In the genomic region with DNA sequence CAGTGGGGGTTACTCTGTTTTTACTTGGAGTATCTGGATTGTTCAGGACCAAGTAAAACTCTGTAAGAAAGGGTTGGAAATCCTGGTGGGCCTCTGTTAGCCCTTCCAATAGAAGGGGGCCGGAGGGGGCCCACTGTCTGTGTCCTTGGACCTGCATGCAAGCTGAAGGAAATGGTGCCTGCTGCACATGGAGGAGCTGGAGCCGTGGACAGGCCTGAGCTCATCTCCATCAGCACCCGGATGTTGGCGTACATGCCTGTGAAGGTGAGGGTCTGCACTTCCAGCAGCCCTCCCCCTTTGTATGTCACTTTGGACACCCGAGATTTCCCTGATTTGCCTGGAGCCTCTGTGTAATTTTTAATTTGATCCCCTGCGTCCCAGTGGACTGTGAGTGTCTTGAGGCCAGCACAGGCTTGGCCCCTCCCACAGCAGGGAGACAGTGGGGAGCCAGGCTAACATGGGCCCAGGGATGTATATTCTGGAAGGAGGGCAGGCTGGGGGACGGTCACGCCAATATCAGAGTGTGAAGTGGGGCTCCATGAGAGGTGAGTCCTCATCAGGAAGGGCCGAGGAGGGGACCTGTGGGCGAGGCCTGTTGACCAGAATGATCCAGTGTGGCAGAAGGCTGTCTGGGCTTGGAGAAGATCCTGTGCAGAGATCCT, we compare ENCODE assay signal across 9 cellular contexts. TPM values are rescaled to one million over a fixed set of nuclear protein-coding genes. Genes with fewer than 3 reads are reported as not detected.
DNase-seq lines count a peak whose midpoint lies in the region; ATAC-seq and TF ChIP-seq lines count a peak whose summit lies in the region.
"Had no signal": no experiment of that assay in that cellular context is flagged by ENCODE, and none has a peak within 500 bp of the region (broad histone marks: within the 10 kb centered on the region; RNA-seq: fewer than 3 reads in every experiment).

No MANE protein-coding gene starts in this region.

- CTCF ChIA-PET in CD4-positive, alpha-beta T cell (lab: Charles Lee): no interaction called here
- CTCF ChIA-PET in PC-3 (lab: Charles Lee) (interaction anchor here (1.0 to 1.6 kb wide), 2 partner anchors 14 to 21 kb away, joined by 3 to 8 read pairs; no protein-coding TSS in a partner anchor), mammary epithelial cell (lab: Charles Lee; ENCODE audit: low non-redundant PET) (interaction anchor here (0.6 kb wide), 2 partner anchors 94 to 233 kb away, joined by 4 to 8 read pairs; no protein-coding TSS in a partner anchor)

- H3K27ac ChIP-seq in CD4-positive, alpha-beta T cell (ENCODE audit: low read depth, low read length): no peak overlapping the region
- H3K27ac ChIP-seq in PC-3 (ENCODE audit: low read length): peak overlapping the region; percentile 83
- peak overlapping the region; percentile 96 for H3K27ac ChIP-seq in mammary epithelial cell (ENCODE audit: insufficient read depth, low read depth, low read length)
- peak overlapping the region; percentile 82 for H3K27ac ChIP-seq in trophoblast cell (ENCODE audit: low read depth, low read length)

- BruUV-seq in PC-3 (replicated peaks; lab: Mats Ljungman, UMichigan) (no TSS peak), mammary epithelial cell (replicated peaks; lab: Mats Ljungman, UMichigan) (no TSS peak)

- no peak overlapping the region for H3K23ac ChIP-seq in trophoblast cell (ENCODE audit: low read length)

- H3K79me2 ChIP-seq in PC-3 (ENCODE audit: low read length): peaks cover 95% of the 10 kb centered on the region
- H3K79me2 ChIP-seq in mammary epithelial cell (ENCODE audit: insufficient read depth, low read length): peaks cover 89% of the 10 kb centered on the region
- H3K79me2 ChIP-seq in trophoblast cell (ENCODE audit: control insufficient read depth, insufficient read depth, low read length, poor library complexity): peaks cover 12% of the 10 kb centered on the region

- peaks cover 30% of the 10 kb centered on the region for H3K36me3 ChIP-seq in PC-3 (ENCODE audit: low read depth, low read length)
- no peaks in the 10 kb centered on the region for H3K36me3 ChIP-seq in mammary epithelial cell (ENCODE audit: insufficient read depth, low read length)
- H3K36me3 ChIP-seq in trophoblast cell (ENCODE audit: control insufficient read depth in 1 of 2, insufficient read depth in 2 of 2, low read length in 2 of 2): peaks cover 4 to 8% of the 10 kb centered on the region in 2 experiments

- POLR2A ChIA-PET in CD4-positive, alpha-beta T cell (lab: Charles Lee): no interaction called here
- POLR2A ChIA-PET in PC-3 (lab: Charles Lee; ENCODE audit: unreplicated experiment): interaction anchor here (0.6 to 1.5 kb wide), 2 partner anchors 21 to 39 kb away, joined by 4 to 13 read pairs; no protein-coding TSS in a partner anchor

- H3K27me3 ChIP-seq in CD4-positive, alpha-beta T cell (ENCODE audit: control insufficient read depth, insufficient read depth, low read length): no peaks in the 10 kb centered on the region
- H3K27me3 ChIP-seq in PC-3 (ENCODE audit: low read length) (no peaks in the 10 kb centered on the region), mammary epithelial cell (ENCODE audit: insufficient read depth, low read length) (no peaks in the 10 kb centered on the region), trophoblast cell (ENCODE audit: insufficient read depth, low read length) (no peaks in the 10 kb centered on the region)

- H3K4me3 ChIP-seq in PC-3 (ENCODE audit: low read length) (peak overlapping the region; percentile 24; the same call in 1 of the 2 replicates), mammary epithelial cell (replicated peaks in 1 of 3; ENCODE audit: insufficient read depth in 1 of 3, low read depth in 2 of 3, low read length in 3 of 3) (peak overlapping the region in 1 of 3 experiments; percentile 28), trophoblast cell (ENCODE audit: low read depth, low read length) (no peak overlapping the region)

- H3K4ac ChIP-seq in trophoblast cell (ENCODE audit: low read depth, low read length): peak overlapping the region; percentile 76

- peaks cover 70% of the 10 kb centered on the region for H3K4me1 Mint-ChIP-seq in CD4-positive, alpha-beta T cell (ENCODE audit: low read depth)

- no peak overlapping the region for H3K4me3 Mint-ChIP-seq in CD4-positive, alpha-beta T cell

- peak overlapping the region; percentile 50 for H3K27ac Mint-ChIP-seq in CD4-positive, alpha-beta T cell

- H3K4me2 ChIP-seq in PC-3 (ENCODE audit: low read length) (peak overlapping the region; percentile 66), mammary epithelial cell (ENCODE audit: insufficient read depth, low read depth, low read length) (peak overlapping the region; percentile 78), trophoblast cell (ENCODE audit: low read length) (peak overlapping the region; percentile 29)

- no peaks in the 10 kb centered on the region for H3K9me2 ChIP-seq in PC-3 (replicated peaks; ENCODE audit: low read length)

- H3K9me3 ChIP-seq in CD4-positive, alpha-beta T cell (ENCODE audit: control insufficient read depth, low read length): no peaks in the 10 kb centered on the region
- H3K9me3 ChIP-seq in PC-3 (ENCODE audit: low read length) (no peaks in the 10 kb centered on the region), mammary epithelial cell (replicated peaks; ENCODE audit: insufficient read depth, low read length) (peaks cover 7% of the 10 kb centered on the region), trophoblast cell (ENCODE audit: insufficient read depth, low read depth, low read length) (peaks cover 5% of the 10 kb centered on the region)

- H3K9ac ChIP-seq in PC-3 (ENCODE audit: low read length) (peak overlapping the region; percentile 57), mammary epithelial cell (ENCODE audit: insufficient read depth, low read length) (peak overlapping the region; percentile 67), trophoblast cell (ENCODE audit: low read length) (no peak overlapping the region)

- no peak for ATAC-seq in CD4-positive, alpha-beta T cell (ENCODE audit: poor library complexity)
- ATAC-seq in PC-3 (peak; percentile 9; the same call in 1 of the 2 replicates), HG03571 (IDR thresholded peaks at IDR 0.05; ENCODE audit: unreplicated experiment) (no peak)

- peak overlapping the region; percentile 51 for H2BK12ac ChIP-seq in trophoblast cell (ENCODE audit: low read length)

- intact Hi-C loops in CD4-positive, alpha-beta T cell (cut with DNase I, micrococcal nuclease): no loop called here
- intact Hi-C loops in PC-3 (cut with micrococcal nuclease): loop anchor here (1.0 to 2.0 kb wide), 3 partner anchors 11 to 21 kb away; no protein-coding TSS in a partner anchor
- intact Hi-C loops in mammary epithelial cell (cut with micrococcal nuclease): loop anchor here (1.0 to 5.0 kb wide), 3 partner anchors 17 to 197 kb away; partner anchors contain the start of gene GALNT2

- H2AFZ ChIP-seq in PC-3 (ENCODE audit: low read length) (no peak overlapping the region), mammary epithelial cell (ENCODE audit: low read depth, low read length) (peak overlapping the region; percentile 55), trophoblast cell (ENCODE audit: insufficient read depth, low read length, poor library complexity) (peak overlapping the region; percentile 12)

- in situ Hi-C loops in mammary epithelial cell (cut with MboI; ENCODE audit: low sequenced_read_pairs in 2 of 2): loop anchor here in 1 of 2 donors (10.0 kb wide), 1 partner anchor 419 kb away; no protein-coding TSS in a partner anchor

- no peaks in the 10 kb centered on the region for H3K27me3 Mint-ChIP-seq in CD4-positive, alpha-beta T cell

- dilution Hi-C loops in mammary epithelial cell (cut with HindIII; ENCODE audit: low sequenced_read_pairs): no loop called here

- 38% methylated on average over 10 of the region's 10 CpGs for WGBS in mammary epithelial cell (ENCODE audit: low coverage, missing lambda C conversion rate)
- no CpG with 5 or more reads among the region's 10 CpGs for WGBS in trophoblast cell (ENCODE audit: extremely low coverage, insufficient coverage, insufficient read length)

- H3K9me3 Mint-ChIP-seq in CD4-positive, alpha-beta T cell: no peaks in the 10 kb centered on the region

- H3K18ac ChIP-seq in trophoblast cell (ENCODE audit: low read length): peak overlapping the region; percentile 81

- H2BK120ac ChIP-seq in trophoblast cell (ENCODE audit: insufficient read depth, low read length, poor library complexity): peak overlapping the region; percentile 46

- peak overlapping the region; percentile 9 for H4K12ac ChIP-seq in trophoblast cell (ENCODE audit: low read depth, low read length)

- H3K36me3 Mint-ChIP-seq in CD4-positive, alpha-beta T cell (ENCODE audit: low read depth): no peaks in the 10 kb centered on the region

- peaks cover 16% of the 10 kb centered on the region; the same call in 1 of the 2 replicates for H4K20me1 ChIP-seq in PC-3 (ENCODE audit: low read length)
- H4K20me1 ChIP-seq in mammary epithelial cell (ENCODE audit: insufficient read depth, low read length): no peaks in the 10 kb centered on the region

- H2AK5ac ChIP-seq in trophoblast cell (ENCODE audit: low read length): peak overlapping the region; percentile 67

- DNase-seq in CD4-positive, alpha-beta T cell: no peak
- DNase-seq in PC-3 (no peak), mammary epithelial cell (no peak), trophoblast cell (no peak), NCI-H1105 (lab: John Stamatoyannopoulos, UW) (no peak), occipital lobe (lab: John Stamatoyannopoulos, UW) (no peak)
- no peak for DNase-seq in stimulated activated CD4-positive, alpha-beta T cell treated with anti-CD3 and anti-CD28 coated beads, Interleukin-4, amount 100 ng/mL, for 24 hours
- DNase-seq: DMS79 had no signal

- peak overlapping the region; percentile 53 for H2BK5ac ChIP-seq in trophoblast cell (ENCODE audit: low read depth, low read length, poor library complexity)

- H3K79me1 ChIP-seq in trophoblast cell (ENCODE audit: low read length): peaks cover 22% of the 10 kb centered on the region

- H3K14ac ChIP-seq in trophoblast cell (ENCODE audit: low read length): peak overlapping the region; percentile 67

- peaks cover 20% of the 10 kb centered on the region for H3F3A ChIP-seq in PC-3 (ENCODE audit: low read length, unreplicated experiment)

- peak overlapping the region; percentile 63 for H4K8ac ChIP-seq in trophoblast cell (ENCODE audit: low read depth, low read length)

- H3K4me1 ChIP-seq in PC-3 (ENCODE audit: insufficient read depth, low read length) (peaks cover 55% of the 10 kb centered on the region), mammary epithelial cell (ENCODE audit: insufficient read depth, low read length) (peaks cover 52% of the 10 kb centered on the region), trophoblast cell (ENCODE audit: control insufficient read depth in 1 of 2, insufficient read depth in 2 of 2, low read length in 2 of 2) (peaks cover 34 to 47% of the 10 kb centered on the region in 2 experiments)

- H4K91ac ChIP-seq in trophoblast cell (ENCODE audit: low read depth, low read length): peak overlapping the region; percentile 93

- TF ChIP-seq CTCF in CD4-positive, alpha-beta T cell (IDR thresholded peaks at IDR 0.05): no peak
- no peak for TF ChIP-seq CTCF in PC-3 (conservative IDR thresholded peaks at IDR 0.05; ENCODE audit: low read depth, low read length)
- no peak for TF ChIP-seq CTCF in mammary epithelial cell (conservative IDR thresholded peaks at IDR 0.05 in 1 of 2, IDR thresholded peaks at IDR 0.05 in 1 of 2; ENCODE audit: extremely low read depth in 1 of 2, insufficient read depth in 1 of 2, low read depth in 1 of 2, low read length in 2 of 2)

RNA-seq across cellular contexts. Expression of gene GALNT2, which starts 16.8 kb away (rescaled TPM):
- total RNA-seq in CD4-positive, alpha-beta T cell: 10 to 100 TPM; 11.0 to 11.4 TPM
- 182 and 193 TPM in 2 replicates for total RNA-seq in PC-3 (2014; rRNA removed)
- 100 to 1,000 TPM; 117 to 125 TPM for total RNA-seq in mammary epithelial cell
- 93.3 TPM for polyA plus RNA-seq in mammary epithelial cell
- 83.5 TPM for polyA minus RNA-seq in mammary epithelial cell
- 156 and 169 TPM in 2 replicates for polyA plus RNA-seq in trophoblast cell (2013)
- total RNA-seq in occipital lobe: 32.8 TPM

Comparison
In these comparisons a context has a peak if more than half of its experiments do, and no peak if none do; other contexts are left out.
1. intact Hi-C loops: an anchor here in PC-3 (1.0 to 2.0 kb wide) and mammary epithelial cell (1.0 to 5.0 kb wide); none called in CD4-positive, alpha-beta T cell.